In the genomic region with DNA sequence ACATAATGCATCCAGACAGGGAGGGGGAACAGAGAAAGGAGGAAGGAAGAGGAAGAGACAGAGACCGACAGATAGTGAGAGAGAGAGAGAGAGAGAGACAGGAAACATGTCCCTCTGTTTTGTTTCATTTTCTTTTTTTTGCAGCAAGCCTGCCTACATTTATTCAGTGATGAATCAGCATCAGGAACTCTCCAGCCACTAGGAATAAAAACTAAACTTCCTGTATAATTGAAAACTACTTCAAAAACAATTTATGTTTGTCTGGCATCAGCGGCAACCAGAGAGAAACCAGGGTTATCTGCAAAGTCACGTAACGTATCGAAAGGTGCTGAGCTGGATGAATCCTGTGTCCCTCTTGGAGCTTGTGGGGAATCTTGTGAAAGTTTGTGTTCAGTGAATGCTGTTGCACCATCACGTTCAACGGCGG, we compare ENCODE assay signal across 8 cellular contexts.
A peak's percentile ranks its signal among the peaks of the same experiment; 100 is the strongest.
DNase-seq lines count a peak whose midpoint lies in the region; ATAC-seq and TF ChIP-seq lines count a peak whose summit lies in the region.

No MANE protein-coding gene starts in this region.

- H3K9me2 ChIP-seq in DOHH2 (replicated peaks; ENCODE audit: control insufficient read depth, low read length) (no peaks in the 10 kb centered on the region), Karpas-422 (replicated peaks; ENCODE audit: insufficient read depth, low read length) (no peaks in the 10 kb centered on the region)

- H3K27ac ChIP-seq in DOHH2 (ENCODE audit: low read depth, low read length): no peak overlapping the region
- H3K27ac ChIP-seq in heart right ventricle: peak overlapping the region in 1 of 10 donors; percentile 77
- H3K27ac ChIP-seq in tibial artery: no peak overlapping the region
- no peak overlapping the region for H3K27ac ChIP-seq in Karpas-422 (ENCODE audit: low read length)

- no peaks in the 10 kb centered on the region for H3K9me3 ChIP-seq in DOHH2 (ENCODE audit: control insufficient read depth, insufficient read depth, low read length)
- H3K9me3 ChIP-seq in heart right ventricle: no peaks in the 10 kb centered on the region
- H3K9me3 ChIP-seq in tibial artery: no peaks in the 10 kb centered on the region
- H3K9me3 ChIP-seq in Karpas-422 (ENCODE audit: low read length): no peaks in the 10 kb centered on the region

- H3K36me3 Mint-ChIP-seq in T-cell: no peaks in the 10 kb centered on the region

- H3K27ac Mint-ChIP-seq in T-cell: peak overlapping the region; percentile 77 to 85

- CTCF ChIA-PET in T-cell (lab: Charles Lee): no interaction called here

- H3K9ac ChIP-seq in Karpas-422 (ENCODE audit: low read length): no peak overlapping the region

- intact Hi-C loops in heart right ventricle (cut with DNase I): no loop called here
- intact Hi-C loops in tibial artery (cut with DNase I; ENCODE audit: low total_unique reads): no loop called here

- H3K4me1 Mint-ChIP-seq in T-cell: peaks cover 13 to 19% (median 18%) of the 10 kb centered on the region in 3 donors

- WGBS in heart right ventricle, 2 donors: 33 to 51% methylated on average over 8 of the region's 8 CpGs

- peaks cover 0 to 4% of the 10 kb centered on the region in 2 donors for H3K27me3 Mint-ChIP-seq in T-cell

- no peaks in the 10 kb centered on the region for H3K36me3 ChIP-seq in DOHH2 (ENCODE audit: control insufficient read depth, low read length)
- no peaks in the 10 kb centered on the region for H3K36me3 ChIP-seq in heart right ventricle
- no peaks in the 10 kb centered on the region for H3K36me3 ChIP-seq in tibial artery
- H3K36me3 ChIP-seq in Karpas-422 (ENCODE audit: insufficient read depth, low read length): no peaks in the 10 kb centered on the region

- POLR2A ChIA-PET in T-cell (lab: Charles Lee): no interaction called here

- H3K4me1 ChIP-seq in DOHH2 (ENCODE audit: control insufficient read depth, low read length) (peaks cover 4% of the 10 kb centered on the region; the same call in 1 of the 2 replicates), heart right ventricle (peaks cover 0 to 31% (median 0%) of the 10 kb centered on the region in 9 donors), tibial artery (peaks cover 0 to 3% (median 1%) of the 10 kb centered on the region in 4 donors), Karpas-422 (ENCODE audit: low read length) (no peaks in the 10 kb centered on the region)

- H3K27me3 ChIP-seq in DOHH2 (ENCODE audit: control insufficient read depth, low read length): no peaks in the 10 kb centered on the region
- H3K27me3 ChIP-seq in heart right ventricle: peaks cover 0 to 4% (median 0%) of the 10 kb centered on the region in 7 donors
- peaks cover 0 to 4% of the 10 kb centered on the region in 2 donors for H3K27me3 ChIP-seq in tibial artery
- no peaks in the 10 kb centered on the region for H3K27me3 ChIP-seq in Karpas-422 (ENCODE audit: low read length)

- no peak overlapping the region for H2AFZ ChIP-seq in Karpas-422 (ENCODE audit: low read length)

- H3K4me2 ChIP-seq in DOHH2 (ENCODE audit: low read length) (peak overlapping the region; percentile 19; the same call in 1 of the 2 replicates), Karpas-422 (ENCODE audit: low read depth, low read length, poor library complexity, severe bottlenecking) (no peak overlapping the region)

- ATAC-seq in T-cell (replicated peaks in 1 of 4) (peak; percentile 36 to 72 (median 50)), heart right ventricle (peak in 2 of 8 donors; percentile 19 to 28)

- H3F3A ChIP-seq in DOHH2 (ENCODE audit: control insufficient read depth, insufficient read depth): no peaks in the 10 kb centered on the region

- no peaks in the 10 kb centered on the region for H3K9me3 Mint-ChIP-seq in T-cell

- peak overlapping the region; percentile 81 to 90 (median 83) for H3K4me3 Mint-ChIP-seq in T-cell

- DNase-seq in HCEC 1CT (peak; percentile 11), T-cell (no peak), heart right ventricle (no peak), tibial artery (peak in 1 of 2 donors; percentile 44), AML-193 (lab: John Stamatoyannopoulos, UW) (no peak), Karpas-422 (no peak)
- DNase-seq in stimulated activated CD4-positive, alpha-beta T cell treated with anti-CD3 and anti-CD28 coated beads, Interleukin-2, amount 100 ng/mL, for 24 hours: no peak

- no peaks in the 10 kb centered on the region for H3K79me2 ChIP-seq in DOHH2 (ENCODE audit: control insufficient read depth, low read length)
- no peaks in the 10 kb centered on the region for H3K79me2 ChIP-seq in Karpas-422 (ENCODE audit: low read length)

- H3K4me3 ChIP-seq in DOHH2 (ENCODE audit: low read length): peak overlapping the region; percentile 24
- H3K4me3 ChIP-seq in heart right ventricle: peak overlapping the region in 6 of 10 donors; percentile 6 to 48 (median 32)
- peak overlapping the region; percentile 22 to 36 for H3K4me3 ChIP-seq in tibial artery
- no peak overlapping the region for H3K4me3 ChIP-seq in Karpas-422 (ENCODE audit: low read length)

- H4K20me1 ChIP-seq in DOHH2 (ENCODE audit: control insufficient read depth, insufficient read depth, low read depth, low read length) (no peaks in the 10 kb centered on the region), Karpas-422 (ENCODE audit: insufficient read depth, low read depth, low read length) (no peaks in the 10 kb centered on the region)

- TF ChIP-seq CTCF in DOHH2 (IDR thresholded peaks at IDR 0.05; ENCODE audit: low read depth, low read length, poor library complexity, severe bottlenecking) (no peak), heart right ventricle (IDR thresholded peaks at IDR 0.05) (no peak), tibial artery (IDR thresholded peaks at IDR 0.05) (no peak)
